Comparison of ENCODE assay signal across 1 cellular context in the genomic region with DNA sequence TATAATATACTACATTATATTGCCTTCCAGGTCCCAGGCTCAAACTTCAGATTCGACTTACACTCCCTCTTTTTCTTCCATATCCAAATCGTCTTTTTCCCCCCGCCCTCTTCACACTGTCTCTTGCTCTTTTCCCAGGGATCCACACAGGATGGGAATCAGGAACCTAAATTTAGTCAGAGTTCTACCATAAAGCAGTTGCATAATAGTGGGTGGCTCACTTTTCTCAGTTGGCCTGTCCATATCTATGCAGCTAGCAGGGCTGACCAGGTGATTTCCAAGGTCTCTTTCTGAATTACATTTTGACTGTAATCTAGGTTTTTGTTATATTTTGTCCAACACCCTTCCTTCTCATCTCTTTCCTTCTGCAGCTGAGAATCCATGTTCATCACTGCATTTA.
TF ChIP-seq lines count a peak whose summit lies in the region.

No MANE protein-coding gene starts in this region.

TF ChIP-seq in HepG2, 621 proteins besides CTCF, POLR2A, EP300 and RAD21:
- TF ChIP-seq MXD3 (CRISPR knock-in tag; IDR thresholded peaks at IDR 0.05) (no peak), NRL (CRISPR knock-in tag; IDR thresholded peaks at IDR 0.05; ENCODE audit: borderline replicate concordance) (no peak), ZNF75D (CRISPR knock-in tag; IDR thresholded peaks at IDR 0.05; ENCODE audit: borderline replicate concordance) (no peak)
